ENCODE assay signal across 19 cellular contexts in genomic region chr20:58014628-58015315, GRCh38.
DNase-seq lines count a peak whose midpoint lies in the region; ATAC-seq and TF ChIP-seq lines count a peak whose summit lies in the region.
"Had no signal": no experiment of that assay in that cellular context is flagged by ENCODE, and none has a peak within 500 bp of the region (broad histone marks: within the 10 kb centered on the region; RNA-seq: fewer than 3 reads in every experiment).

No MANE protein-coding gene starts in this region.

- no peak overlapping the region for H3K4me3 Mint-ChIP-seq in CD14-positive monocyte
- H3K4me3 Mint-ChIP-seq: activated B cell treated with CpG ODN at 0.5 μM for 24 hours; dendritic cell treated with granulocyte-macrophage colony-stimulating factor and Interleukin-4, amounts not matched to agents 40 ng/mL and 50 ng/mL, for 4 days; nephron progenitor cell had no signal

- H3K27me3 Mint-ChIP-seq in CD14-positive monocyte (ENCODE audit: low read depth in 3 of 3) = peaks cover 2 to 12% (median 4%) of the 10 kb centered on the region in 3 donors

- H3K9me3 Mint-ChIP-seq in CD14-positive monocyte = peaks cover 0 to 2% (median 0%) of the 10 kb centered on the region in 7 donors
- H3K9me3 Mint-ChIP-seq: activated B cell treated with CpG ODN at 0.5 μM for 24 hours; dendritic cell treated with granulocyte-macrophage colony-stimulating factor and Interleukin-4, amounts not matched to agents 40 ng/mL and 50 ng/mL, for 4 days had no signal

- H3K27me3 ChIP-seq in foreskin keratinocyte = peaks cover under 1% of the 10 kb centered on the region

- peak overlapping the region; percentile 16 for H3K27ac ChIP-seq in foreskin keratinocyte
- H3K27ac ChIP-seq: gastroesophageal sphincter, sigmoid colon had no signal

- ATAC-seq in foreskin keratinocyte = peak; percentile 76
- ATAC-seq in HG03175 (IDR thresholded peaks at IDR 0.05; ENCODE audit: unreplicated experiment) = no peak
- ATAC-seq in HG03039 (IDR thresholded peaks at IDR 0.05; ENCODE audit: unreplicated experiment) = no peak
- ATAC-seq: gastroesophageal sphincter, left colon, Right ventricle myocardium inferior had no signal

- peak; percentile 4 for DNase-seq in CD14-positive monocyte (ENCODE audit: low spot score)
- DNase-seq in ELR (ENCODE audit: low read depth) = peak; percentile 81
- peak; percentile 98 for DNase-seq in SW480 (ENCODE audit: low spot score)
- peak; percentile 72 to 80 for DNase-seq in foreskin keratinocyte
- no peak for DNase-seq in foreskin melanocyte
- DNase-seq in effector CD4-positive, alpha-beta T cell = no peak
- DNase-seq: activated B cell treated with CpG ODN at 0.5 μM for 24 hours; activated naive CD4-positive, alpha-beta T cell; left colon; NCI-H1105; NCI-H446; nephron progenitor cell; sigmoid colon had no signal

- intact Hi-C loops in CD14-positive monocyte (cut with micrococcal nuclease) = no loop called here

- H3K36me3 Mint-ChIP-seq in CD14-positive monocyte = no peaks in the 10 kb centered on the region

- no peak for TF ChIP-seq CTCF in CD14-positive monocyte (IDR thresholded peaks at IDR 0.05)
- no peak for TF ChIP-seq CTCF in foreskin keratinocyte (conservative IDR thresholded peaks at IDR 0.05)

- no peaks in the 10 kb centered on the region for H3K4me1 Mint-ChIP-seq in CD14-positive monocyte
- H3K4me1 Mint-ChIP-seq: activated B cell treated with CpG ODN at 0.5 μM for 24 hours had no signal

- H3K4me1 ChIP-seq in foreskin keratinocyte = peaks cover 26% of the 10 kb centered on the region
- H3K4me1 ChIP-seq: Caco-2 had no signal

- no peak overlapping the region for H3K27ac Mint-ChIP-seq in CD14-positive monocyte
- H3K27ac Mint-ChIP-seq: activated B cell treated with CpG ODN at 0.5 μM for 24 hours; dendritic cell treated with granulocyte-macrophage colony-stimulating factor and Interleukin-4, amounts not matched to agents 40 ng/mL and 50 ng/mL, for 4 days; nephron progenitor cell had no signal

Comparison
In these comparisons a context has a peak if more than half of its experiments do, and no peak if none do; other contexts are left out.
1. DNase-seq: peak in CD14-positive monocyte (single experiment), ELR (single experiment), SW480 (single experiment) and foreskin keratinocyte (2 of 2); none in foreskin melanocyte (single experiment) and effector CD4-positive, alpha-beta T cell (single experiment).